ENCODE assay signal across 19 cellular contexts in genomic region chr1:116259665-116260064, GRCh38.
A peak's percentile ranks its signal among the peaks of the same experiment; 100 is the strongest.
DNase-seq lines count a peak whose midpoint lies in the region; ATAC-seq, FAIRE-seq and TF ChIP-seq lines count a peak whose summit lies in the region.
"Had no signal": no experiment of that assay in that cellular context is flagged by ENCODE, and none has a peak within 500 bp of the region (broad histone marks: within the 10 kb centered on the region; RNA-seq: fewer than 3 reads in every experiment).

No MANE protein-coding gene starts in this region.

- CTCF ChIA-PET in activated CD4-positive, alpha-beta T cell treated with anti-CD3 and anti-CD28 coated beads for 36 hours (lab: Charles Lee): interaction anchor here (0.6 kb wide), 1 partner anchor 8 kb away, joined by 3 read pairs; no protein-coding TSS in a partner anchor
- CTCF ChIA-PET in GM12878 (lab: Yijun Ruan, JAX): interaction anchor here (1.5 kb wide), 1 partner anchor 225 kb away, joined by 7 read pairs; no protein-coding TSS in a partner anchor

- no peak for TF ChIP-seq EP300 in GM12878 (IDR thresholded peaks at IDR 0.05; ENCODE audit: borderline replicate concordance in 1 of 2, control insufficient read depth in 1 of 2, low read depth in 2 of 2, low read length in 2 of 2)

- no peak overlapping the region for H3K27ac ChIP-seq in GM12878 (ENCODE audit: control insufficient read depth, insufficient read depth)
- H3K27ac ChIP-seq: C4-2B, left ventricle myocardium inferior, thoracic aorta had no signal

- RAD21 ChIA-PET in GM12878 (lab: Charles Lee; ENCODE audit: unreplicated experiment): no interaction called here

- TF ChIP-seq POLR2A in GM12878 (IDR thresholded peaks at IDR 0.05; ENCODE audit: low read depth, low read length): no peak

- POLR2A ChIA-PET in activated CD4-positive, alpha-beta T cell treated with anti-CD3 and anti-CD28 coated beads for 36 hours (lab: Charles Lee): no interaction called here
- POLR2A ChIA-PET in GM12878 (lab: Charles Lee): no interaction called here

- ATAC-seq in activated CD4-positive, alpha-beta T cell treated with anti-CD3 and anti-CD28 coated beads for 36 hours: peak; percentile 25
- ATAC-seq in GM12878 (peak; percentile 69), natural killer cell (peak in 2 of 3 donors; percentile 54 to 76), T-helper 17 cell (no peak), HG03025 (IDR thresholded peaks at IDR 0.05; ENCODE audit: low FRiP score, unreplicated experiment) (no peak)

- intact Hi-C loops in activated CD4-positive, alpha-beta T cell treated with anti-CD3 and anti-CD28 coated beads for 36 hours (cut with DNase I, micrococcal nuclease): no loop called here
- intact Hi-C loops in GM12878 (cut with micrococcal nuclease; ENCODE audit: unreplicated experiment) (no loop called here), natural killer cell (cut with micrococcal nuclease) (no loop called here)

- H3K4me1 Mint-ChIP-seq in activated CD4-positive, alpha-beta T cell treated with anti-CD3 and anti-CD28 coated beads for 36 hours: peaks cover 40% of the 10 kb centered on the region
- H3K4me1 Mint-ChIP-seq in natural killer cell (no peaks in the 10 kb centered on the region), T-helper 17 cell (peaks cover 7% of the 10 kb centered on the region)

- no peaks in the 10 kb centered on the region for H3K36me3 Mint-ChIP-seq in activated CD4-positive, alpha-beta T cell treated with anti-CD3 and anti-CD28 coated beads for 36 hours (ENCODE audit: low read depth)
- H3K36me3 Mint-ChIP-seq in natural killer cell (no peaks in the 10 kb centered on the region), T-helper 17 cell (ENCODE audit: low read depth) (peaks cover 6% of the 10 kb centered on the region)

- WGBS in GM12878 (ENCODE audit: insufficient coverage, insufficient replicate concordance, low lambda C conversion rate, missing lambda C conversion rate): 33% methylated on average over 2 of the region's 2 CpGs

- SMC1A ChIA-PET in GM12878 (lab: Charles Lee; ENCODE audit: uncharacterized antibody, unreplicated experiment): interaction anchor here (0.6 to 1.5 kb wide), 5 partner anchors 9 to 131 kb away, joined by 3 to 5 read pairs (median 4); no protein-coding TSS in a partner anchor

- H3K4me3 Mint-ChIP-seq in activated CD4-positive, alpha-beta T cell treated with anti-CD3 and anti-CD28 coated beads for 36 hours: no peak overlapping the region
- no peak overlapping the region for H3K4me3 Mint-ChIP-seq in natural killer cell
- no peak overlapping the region for H3K4me3 Mint-ChIP-seq in T-helper 17 cell

- in situ Hi-C loops in GM12878 (cut with MboI): no loop called here

- no peak overlapping the region for H3K9ac ChIP-seq in GM12878 (ENCODE audit: control insufficient read depth, insufficient read depth, low read length)

- H3K4me1 ChIP-seq in GM12878 (ENCODE audit: control insufficient read depth, insufficient read depth, low read length): peaks cover 6% of the 10 kb centered on the region

- no peak overlapping the region for H3K4me2 ChIP-seq in GM12878 (ENCODE audit: control insufficient read depth, insufficient read depth)

- no peaks in the 10 kb centered on the region for H3K36me3 ChIP-seq in GM12878 (ENCODE audit: control insufficient read depth in 2 of 2, insufficient read depth in 2 of 2, low read length in 1 of 2)
- H3K36me3 ChIP-seq: left ventricle myocardium inferior, thoracic aorta had no signal

- H3K27me3 Mint-ChIP-seq in activated CD4-positive, alpha-beta T cell treated with anti-CD3 and anti-CD28 coated beads for 36 hours: no peaks in the 10 kb centered on the region
- H3K27me3 Mint-ChIP-seq in natural killer cell (ENCODE audit: low read depth in 2 of 2): peaks cover 0 to 8% of the 10 kb centered on the region in 2 donors
- H3K27me3 Mint-ChIP-seq in T-helper 17 cell: no peaks in the 10 kb centered on the region

- no peak overlapping the region for H3K4me3 ChIP-seq in GM12878
- H3K4me3 ChIP-seq: left ventricle myocardium inferior, thoracic aorta had no signal

- TF ChIP-seq RAD21 in GM12878 (IDR thresholded peaks at IDR 0.05; ENCODE audit: insufficient read depth, low read depth, low read length): no peak

- H2AFZ ChIP-seq in GM12878 (ENCODE audit: control insufficient read depth, low read depth, low read length): no peak overlapping the region

- H3K9me3 ChIP-seq in GM12878 (replicated peaks; ENCODE audit: control insufficient read depth, insufficient read depth, low read length) (no peaks in the 10 kb centered on the region), T-helper 17 cell (ENCODE audit: control insufficient read depth, low read length, poor library complexity, severe bottlenecking) (no peaks in the 10 kb centered on the region)
- H3K9me3 ChIP-seq: left ventricle myocardium inferior, thoracic aorta had no signal

- DNase-seq in activated CD4-positive, alpha-beta T cell treated with anti-CD3 and anti-CD28 coated beads for 36 hours: no peak
- no peak for DNase-seq in activated CD4-positive, alpha-beta T cell treated with anti-CD3 and anti-CD28 coated beads for 48 hours
- DNase-seq in M059J (ENCODE audit: low read depth) (peak; percentile 21), GM12878 (ENCODE audit: low read depth, low spot score) (no peak), natural killer cell (no peak), T-helper 17 cell (no peak)
- DNase-seq in stimulated activated CD4-positive, alpha-beta T cell treated with anti-CD3 and anti-CD28 coated beads, Interleukin-4, amount 100 ng/mL, for 1 hour: no peak
- DNase-seq: ACHN; activated CD4-positive, alpha-beta T cell treated with anti-CD3 and anti-CD28 coated beads for 4 hours; activated naive CD4-positive, alpha-beta T cell treated with Interleukin-2 at 50 U/mL for 16 hours; effector memory CD4-positive, alpha-beta T cell; KBM-7; left ventricle myocardium inferior; NCI-H774; nucleus accumbens had no signal

- H3K27ac Mint-ChIP-seq in activated CD4-positive, alpha-beta T cell treated with anti-CD3 and anti-CD28 coated beads for 36 hours: no peak overlapping the region
- H3K27ac Mint-ChIP-seq in natural killer cell: no peak overlapping the region
- no peak overlapping the region for H3K27ac Mint-ChIP-seq in T-helper 17 cell

- peak; percentile 31 for FAIRE-seq in GM12878 (lab: Jason Lieb, UNC)
- FAIRE-seq: TTC549 had no signal

- H3K27me3 ChIP-seq in GM12878 (replicated peaks in 1 of 2; ENCODE audit: control insufficient read depth in 2 of 2, insufficient read depth in 2 of 2, low read length in 1 of 2): no peaks in the 10 kb centered on the region

- no peaks in the 10 kb centered on the region for H3K9me3 Mint-ChIP-seq in activated CD4-positive, alpha-beta T cell treated with anti-CD3 and anti-CD28 coated beads for 36 hours (ENCODE audit: low read depth)
- H3K9me3 Mint-ChIP-seq in natural killer cell: no peaks in the 10 kb centered on the region

- H4K20me1 ChIP-seq in GM12878 (ENCODE audit: control insufficient read depth, insufficient read depth): no peaks in the 10 kb centered on the region

- H3K79me2 ChIP-seq in GM12878 (ENCODE audit: control insufficient read depth, insufficient read depth, low read length): no peaks in the 10 kb centered on the region

- BruUV-seq in GM12878 (replicated peaks; lab: Mats Ljungman, UMichigan): no TSS peak

- no peak for TF ChIP-seq CTCF in GM12878 (IDR thresholded peaks at IDR 0.05 in 2 of 3, conservative IDR thresholded peaks at IDR 0.05 in 1 of 3; ENCODE audit: control insufficient read depth in 2 of 3, extremely low read depth in 1 of 3, insufficient read depth in 1 of 3, low read depth in 3 of 3, low read length in 3 of 3)
- TF ChIP-seq CTCF in natural killer cell (IDR thresholded peaks at IDR 0.05): no peak

TF ChIP-seq in GM12878, 131 proteins besides CTCF, POLR2A, EP300 and RAD21:
- no peak for TF ChIP-seq NBN (IDR thresholded peaks at IDR 0.05)
- TF ChIP-seq, protein P1, sequence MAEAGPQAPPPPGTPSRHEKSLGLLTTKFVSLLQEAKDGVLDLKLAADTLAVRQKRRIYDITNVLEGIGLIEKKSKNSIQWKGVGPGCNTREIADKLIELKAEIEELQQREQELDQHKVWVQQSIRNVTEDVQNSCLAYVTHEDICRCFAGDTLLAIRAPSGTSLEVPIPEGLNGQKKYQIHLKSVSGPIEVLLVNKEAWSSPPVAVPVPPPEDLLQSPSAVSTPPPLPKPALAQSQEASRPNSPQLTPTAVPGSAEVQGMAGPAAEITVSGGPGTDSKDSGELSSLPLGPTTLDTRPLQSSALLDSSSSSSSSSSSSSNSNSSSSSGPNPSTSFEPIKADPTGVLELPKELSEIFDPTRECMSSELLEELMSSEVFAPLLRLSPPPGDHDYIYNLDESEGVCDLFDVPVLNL (IDR thresholded peaks at IDR 0.05; ENCODE audit: low read depth, low read length): no peak
- 0 out of 2 replicates have a peak, but pooled peaks have one; percentile 7 for TF ChIP-seq PKNOX1 (IDR thresholded peaks at IDR 0.05)
- TF ChIP-seq RUNX3 (IDR thresholded peaks at IDR 0.05; ENCODE audit: low read length): peak; percentile 63
- TF ChIP-seq ATF7 (IDR thresholded peaks at IDR 0.05; ENCODE audit: low read depth): 0 out of 2 replicates have a peak, but pooled peaks have one; percentile 10
- TF ChIP-seq BMI1 (IDR thresholded peaks at IDR 0.05; ENCODE audit: borderline replicate concordance): peak; percentile 97
- TF ChIP-seq SREBF2 (IDR thresholded peaks at IDR 0.05; ENCODE audit: low read length): no peak
- TF ChIP-seq NR2F1 (conservative IDR thresholded peaks at IDR 0.05): no peak

Comparison
In these comparisons a context has a peak if more than half of its experiments do, and no peak if none do; other contexts are left out.
1. ATAC-seq: peak in activated CD4-positive, alpha-beta T cell treated with anti-CD3 and anti-CD28 coated beads for 36 hours (single experiment), GM12878 (single experiment) and natural killer cell (2 of 3); none in T-helper 17 cell (single experiment) and HG03025 (single experiment).